2 cellular contexts compared by ENCODE assay signal in the genomic region with DNA sequence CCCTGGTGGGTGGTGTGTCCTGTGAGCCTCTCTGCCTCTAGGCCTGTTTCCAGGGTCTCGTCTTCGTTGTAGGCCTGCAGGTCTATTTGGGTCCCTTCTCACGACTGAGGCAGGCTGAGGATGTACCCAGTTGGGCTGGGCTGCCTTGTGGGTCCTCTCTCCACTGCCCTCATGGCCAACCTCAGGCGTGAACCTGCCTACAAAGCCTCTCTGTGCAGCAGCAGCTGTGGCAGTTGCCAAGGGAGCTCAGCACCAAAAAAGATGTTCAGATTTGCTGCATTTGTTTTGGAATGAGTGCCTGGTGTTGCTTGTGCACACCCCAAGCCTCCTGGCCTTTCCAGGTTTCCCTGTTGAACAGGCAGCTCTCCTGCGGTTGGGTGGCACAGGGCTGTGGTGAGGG.
TF ChIP-seq lines count a peak whose summit lies in the region.

No MANE protein-coding gene starts in this region.

TF ChIP-seq in SK-N-SH, 30 proteins besides CTCF, POLR2A, EP300 and RAD21 (continued from another document):
- TF ChIP-seq, protein P1, sequence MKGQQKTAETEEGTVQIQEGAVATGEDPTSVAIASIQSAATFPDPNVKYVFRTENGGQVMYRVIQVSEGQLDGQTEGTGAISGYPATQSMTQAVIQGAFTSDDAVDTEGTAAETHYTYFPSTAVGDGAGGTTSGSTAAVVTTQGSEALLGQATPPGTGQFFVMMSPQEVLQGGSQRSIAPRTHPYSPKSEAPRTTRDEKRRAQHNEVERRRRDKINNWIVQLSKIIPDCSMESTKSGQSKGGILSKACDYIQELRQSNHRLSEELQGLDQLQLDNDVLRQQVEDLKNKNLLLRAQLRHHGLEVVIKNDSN (IDR thresholded peaks at IDR 0.05; ENCODE audit: borderline replicate concordance, low read depth): no peak
- TF ChIP-seq TAF1 (IDR thresholded peaks at IDR 0.05; ENCODE audit: borderline replicate concordance, low read depth, low read length) (no peak), POLR2AphosphoS5 (IDR thresholded peaks at IDR 0.05; ENCODE audit: low read depth, low read length) (no peak), GATA2 (CRISPR knock-in tag; IDR thresholded peaks at IDR 0.05) (no peak), MEF2A (IDR thresholded peaks at IDR 0.05; ENCODE audit: borderline replicate concordance, low read depth) (no peak), JUND (IDR thresholded peaks at IDR 0.05) (no peak), SIN3A (IDR thresholded peaks at IDR 0.05; ENCODE audit: borderline replicate concordance, low read depth, low read length) (no peak), ELF1 (IDR thresholded peaks at IDR 0.05) (no peak), RCOR1 (IDR thresholded peaks at IDR 0.05; ENCODE audit: low read length) (no peak)
- TF ChIP-seq, protein P2, sequence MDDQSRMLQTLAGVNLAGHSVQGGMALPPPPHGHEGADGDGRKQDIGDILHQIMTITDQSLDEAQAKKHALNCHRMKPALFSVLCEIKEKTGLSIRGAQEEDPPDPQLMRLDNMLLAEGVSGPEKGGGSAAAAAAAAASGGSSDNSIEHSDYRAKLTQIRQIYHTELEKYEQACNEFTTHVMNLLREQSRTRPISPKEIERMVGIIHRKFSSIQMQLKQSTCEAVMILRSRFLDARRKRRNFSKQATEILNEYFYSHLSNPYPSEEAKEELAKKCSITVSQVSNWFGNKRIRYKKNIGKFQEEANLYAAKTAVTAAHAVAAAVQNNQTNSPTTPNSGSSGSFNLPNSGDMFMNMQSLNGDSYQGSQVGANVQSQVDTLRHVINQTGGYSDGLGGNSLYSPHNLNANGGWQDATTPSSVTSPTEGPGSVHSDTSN (IDR thresholded peaks at IDR 0.05): no peak
- TF ChIP-seq, protein P3, sequence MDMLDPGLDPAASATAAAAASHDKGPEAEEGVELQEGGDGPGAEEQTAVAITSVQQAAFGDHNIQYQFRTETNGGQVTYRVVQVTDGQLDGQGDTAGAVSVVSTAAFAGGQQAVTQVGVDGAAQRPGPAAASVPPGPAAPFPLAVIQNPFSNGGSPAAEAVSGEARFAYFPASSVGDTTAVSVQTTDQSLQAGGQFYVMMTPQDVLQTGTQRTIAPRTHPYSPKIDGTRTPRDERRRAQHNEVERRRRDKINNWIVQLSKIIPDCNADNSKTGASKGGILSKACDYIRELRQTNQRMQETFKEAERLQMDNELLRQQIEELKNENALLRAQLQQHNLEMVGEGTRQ (IDR thresholded peaks at IDR 0.05; ENCODE audit: borderline replicate concordance, low read depth, low read length): no peak
- TF ChIP-seq, protein P4, sequence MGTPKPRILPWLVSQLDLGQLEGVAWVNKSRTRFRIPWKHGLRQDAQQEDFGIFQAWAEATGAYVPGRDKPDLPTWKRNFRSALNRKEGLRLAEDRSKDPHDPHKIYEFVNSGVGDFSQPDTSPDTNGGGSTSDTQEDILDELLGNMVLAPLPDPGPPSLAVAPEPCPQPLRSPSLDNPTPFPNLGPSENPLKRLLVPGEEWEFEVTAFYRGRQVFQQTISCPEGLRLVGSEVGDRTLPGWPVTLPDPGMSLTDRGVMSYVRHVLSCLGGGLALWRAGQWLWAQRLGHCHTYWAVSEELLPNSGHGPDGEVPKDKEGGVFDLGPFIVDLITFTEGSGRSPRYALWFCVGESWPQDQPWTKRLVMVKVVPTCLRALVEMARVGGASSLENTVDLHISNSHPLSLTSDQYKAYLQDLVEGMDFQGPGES (IDR thresholded peaks at IDR 0.05; ENCODE audit: low read depth, low read length): no peak

TF ChIP-seq in SK-N-SH treated with all-trans-retinoic acid at 6 μM for 48 hours, 23 proteins besides CTCF, POLR2A, EP300 and RAD21 (continued from another document):
- TF ChIP-seq, protein P5, sequence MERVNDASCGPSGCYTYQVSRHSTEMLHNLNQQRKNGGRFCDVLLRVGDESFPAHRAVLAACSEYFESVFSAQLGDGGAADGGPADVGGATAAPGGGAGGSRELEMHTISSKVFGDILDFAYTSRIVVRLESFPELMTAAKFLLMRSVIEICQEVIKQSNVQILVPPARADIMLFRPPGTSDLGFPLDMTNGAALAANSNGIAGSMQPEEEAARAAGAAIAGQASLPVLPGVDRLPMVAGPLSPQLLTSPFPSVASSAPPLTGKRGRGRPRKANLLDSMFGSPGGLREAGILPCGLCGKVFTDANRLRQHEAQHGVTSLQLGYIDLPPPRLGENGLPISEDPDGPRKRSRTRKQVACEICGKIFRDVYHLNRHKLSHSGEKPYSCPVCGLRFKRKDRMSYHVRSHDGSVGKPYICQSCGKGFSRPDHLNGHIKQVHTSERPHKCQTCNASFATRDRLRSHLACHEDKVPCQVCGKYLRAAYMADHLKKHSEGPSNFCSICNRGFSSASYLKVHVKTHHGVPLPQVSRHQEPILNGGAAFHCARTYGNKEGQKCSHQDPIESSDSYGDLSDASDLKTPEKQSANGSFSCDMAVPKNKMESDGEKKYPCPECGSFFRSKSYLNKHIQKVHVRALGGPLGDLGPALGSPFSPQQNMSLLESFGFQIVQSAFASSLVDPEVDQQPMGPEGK (CRISPR knock-in tag; IDR thresholded peaks at IDR 0.05; ENCODE audit: borderline replicate concordance): no peak
- TF ChIP-seq ISL1 (CRISPR knock-in tag; IDR thresholded peaks at IDR 0.05) (no peak), OSR1 (CRISPR knock-in tag; IDR thresholded peaks at IDR 0.05) (no peak), BACH2 (CRISPR knock-in tag; IDR thresholded peaks at IDR 0.05; ENCODE audit: borderline replicate concordance) (no peak), ZNF8 (CRISPR knock-in tag; IDR thresholded peaks at IDR 0.05) (no peak), ESRRG (CRISPR knock-in tag; IDR thresholded peaks at IDR 0.05) (no peak), GLIS3 (CRISPR knock-in tag; IDR thresholded peaks at IDR 0.05) (no peak), TOX (CRISPR knock-in tag; IDR thresholded peaks at IDR 0.05; ENCODE audit: borderline replicate concordance) (no peak), CSDC2 (CRISPR knock-in tag; IDR thresholded peaks at IDR 0.05) (no peak)
- TF ChIP-seq, protein P6, sequence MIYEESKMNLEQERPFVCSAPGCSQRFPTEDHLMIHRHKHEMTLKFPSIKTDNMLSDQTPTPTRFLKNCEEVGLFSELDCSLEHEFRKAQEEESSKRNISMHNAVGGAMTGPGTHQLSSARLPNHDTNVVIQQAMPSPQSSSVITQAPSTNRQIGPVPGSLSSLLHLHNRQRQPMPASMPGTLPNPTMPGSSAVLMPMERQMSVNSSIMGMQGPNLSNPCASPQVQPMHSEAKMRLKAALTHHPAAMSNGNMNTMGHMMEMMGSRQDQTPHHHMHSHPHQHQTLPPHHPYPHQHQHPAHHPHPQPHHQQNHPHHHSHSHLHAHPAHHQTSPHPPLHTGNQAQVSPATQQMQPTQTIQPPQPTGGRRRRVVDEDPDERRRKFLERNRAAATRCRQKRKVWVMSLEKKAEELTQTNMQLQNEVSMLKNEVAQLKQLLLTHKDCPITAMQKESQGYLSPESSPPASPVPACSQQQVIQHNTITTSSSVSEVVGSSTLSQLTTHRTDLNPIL (CRISPR knock-in tag; IDR thresholded peaks at IDR 0.05; ENCODE audit: low read depth): no peak
- TF ChIP-seq, protein P7, sequence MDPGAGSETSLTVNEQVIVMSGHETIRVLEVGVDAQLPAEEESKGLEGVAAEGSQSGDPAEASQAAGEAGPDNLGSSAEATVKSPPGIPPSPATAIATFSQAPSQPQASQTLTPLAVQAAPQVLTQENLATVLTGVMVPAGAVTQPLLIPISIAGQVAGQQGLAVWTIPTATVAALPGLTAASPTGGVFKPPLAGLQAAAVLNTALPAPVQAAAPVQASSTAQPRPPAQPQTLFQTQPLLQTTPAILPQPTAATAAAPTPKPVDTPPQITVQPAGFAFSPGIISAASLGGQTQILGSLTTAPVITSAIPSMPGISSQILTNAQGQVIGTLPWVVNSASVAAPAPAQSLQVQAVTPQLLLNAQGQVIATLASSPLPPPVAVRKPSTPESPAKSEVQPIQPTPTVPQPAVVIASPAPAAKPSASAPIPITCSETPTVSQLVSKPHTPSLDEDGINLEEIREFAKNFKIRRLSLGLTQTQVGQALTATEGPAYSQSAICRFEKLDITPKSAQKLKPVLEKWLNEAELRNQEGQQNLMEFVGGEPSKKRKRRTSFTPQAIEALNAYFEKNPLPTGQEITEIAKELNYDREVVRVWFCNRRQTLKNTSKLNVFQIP (CRISPR knock-in tag; IDR thresholded peaks at IDR 0.05; ENCODE audit: borderline replicate concordance, low read depth): no peak
